Comparison of ENCODE assay signal across 1 cellular context in genomic region chr3:152047465-152047864, GRCh38.
TF ChIP-seq lines count a peak whose summit lies in the region.

No MANE protein-coding gene starts in this region.

TF ChIP-seq in GM23338, 12 proteins besides CTCF, POLR2A, EP300 and RAD21 (continued from another document):
- TF ChIP-seq ZNF462 (CRISPR knock-in tag; IDR thresholded peaks at IDR 0.05) (no peak), ETS1 (IDR thresholded peaks at IDR 0.05) (no peak), ZNF331 (CRISPR knock-in tag; IDR thresholded peaks at IDR 0.05; ENCODE audit: low read depth) (no peak), JUNB (IDR thresholded peaks at IDR 0.05; ENCODE audit: unreplicated experiment) (no peak)
